ENCODE assay signal across 8 cellular contexts in the genomic region with DNA sequence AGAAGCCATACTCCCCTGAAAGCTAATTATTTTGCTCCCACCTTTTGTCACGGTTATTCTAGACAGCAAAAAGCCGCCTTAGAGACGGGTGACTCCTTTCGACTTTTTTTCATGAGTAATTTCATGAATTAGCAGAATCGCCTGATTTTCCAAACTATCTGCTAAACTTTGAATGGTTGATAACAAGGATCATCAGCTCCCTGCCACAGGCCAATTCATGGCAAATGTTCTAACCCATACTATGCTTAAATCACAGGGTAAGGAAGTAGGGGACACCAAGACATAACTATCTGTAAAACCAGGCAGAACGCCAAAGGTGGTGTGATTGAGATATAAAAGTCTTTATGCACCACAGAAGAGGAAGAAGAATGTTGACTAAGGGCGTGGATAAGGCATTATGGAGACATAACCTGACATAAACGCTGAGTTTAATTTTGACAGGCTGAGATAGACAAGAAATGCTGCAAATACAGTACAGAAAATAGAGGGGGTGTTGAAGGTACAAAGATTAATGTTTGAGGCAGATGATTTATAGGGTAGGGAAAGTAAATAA. TPM values are rescaled to one million over a fixed set of nuclear protein-coding genes. Genes with fewer than 3 reads are reported as not detected.
DNase-seq lines count a peak whose midpoint lies in the region; ATAC-seq and TF ChIP-seq lines count a peak whose summit lies in the region.

No MANE protein-coding gene starts in this region.

- WGBS in esophagus squamous epithelium, 2 donors = 10 to 15% methylated on average over 8 of the region's 8 CpGs
- 28 to 30% (median 29%) methylated on average over 8 of the region's 8 CpGs for WGBS in psoas muscle, 3 donors

- H3K27ac ChIP-seq in SK-N-MC (peak overlapping the region; percentile 27; the same call in 1 of the 2 replicates), esophagus squamous epithelium (peak overlapping the region; percentile 77 to 90 (median 82)), psoas muscle (no peak overlapping the region)

- peak overlapping the region; percentile 68 for H3K9ac ChIP-seq in SK-N-MC (ENCODE audit: insufficient read length)

- H3K27me3 ChIP-seq in esophagus squamous epithelium (no peaks in the 10 kb centered on the region), psoas muscle (ENCODE audit: insufficient read depth in 3 of 3, low read length in 2 of 3) (no peaks in the 10 kb centered on the region)

- H3K36me3 ChIP-seq in SK-N-MC (ENCODE audit: insufficient read depth, low read length) (no peaks in the 10 kb centered on the region), esophagus squamous epithelium (no peaks in the 10 kb centered on the region), psoas muscle (ENCODE audit: insufficient read depth in 1 of 2, low read depth in 1 of 2) (no peaks in the 10 kb centered on the region)

- TF ChIP-seq CTCF in GM13977 (IDR thresholded peaks at IDR 0.05; ENCODE audit: extremely low read depth, insufficient read depth, missing control alignments) (no peak), esophagus squamous epithelium (IDR thresholded peaks at IDR 0.05) (no peak), psoas muscle (IDR thresholded peaks at IDR 0.05) (no peak)

- in situ Hi-C loops in GM13977 (cut with MboI; ENCODE audit: low pct_unique_long_range_greater_than_20kb, low sequenced_read_pairs, unreplicated experiment) = no loop called here

- ATAC-seq in psoas muscle (no peak), GM18502 (IDR thresholded peaks at IDR 0.05; ENCODE audit: poor library complexity, unreplicated experiment) (no peak), HG02798 (IDR thresholded peaks at IDR 0.05; ENCODE audit: poor library complexity, unreplicated experiment) (no peak)

- no peak for TF ChIP-seq POLR2A in esophagus squamous epithelium (IDR thresholded peaks at IDR 0.05)

- no peaks in the 10 kb centered on the region for H3K9me3 ChIP-seq in SK-N-MC (ENCODE audit: low read depth, low read length)
- no peaks in the 10 kb centered on the region for H3K9me3 ChIP-seq in esophagus squamous epithelium
- no peaks in the 10 kb centered on the region for H3K9me3 ChIP-seq in psoas muscle

- peaks cover 0 to 30% (median 5%) of the 10 kb centered on the region in 3 donors for H3K4me1 ChIP-seq in esophagus squamous epithelium
- no peaks in the 10 kb centered on the region for H3K4me1 ChIP-seq in psoas muscle

- intact Hi-C loops in esophagus squamous epithelium (cut with DNase I) (no loop called here), psoas muscle (cut with DNase I) (no loop called here)

- H3K4me3 ChIP-seq in SK-N-MC = peak overlapping the region; percentile 93
- peak overlapping the region; percentile 82 to 94 (median 84) for H3K4me3 ChIP-seq in esophagus squamous epithelium
- peak overlapping the region; percentile 90 for H3K4me3 ChIP-seq in psoas muscle

- peak; percentile 14 for DNase-seq in A172 (ENCODE audit: low spot score)
- DNase-seq in GM13977 (ENCODE audit: low spot score) = peak; percentile 21
- DNase-seq in SK-N-MC (ENCODE audit: low read depth, low spot score) = no peak
- no peak for DNase-seq in esophagus squamous epithelium (lab: John Stamatoyannopoulos, UW)
- no peak for DNase-seq in psoas muscle
- DNase-seq in T-helper 9 cell = no peak

RNA-seq across cellular contexts. Expression of a gene that starts 0.9 kb away (rescaled TPM):
- total RNA-seq in A172 (2014; rRNA removed; shearing (Covaris generic)) = 19.7 and 23.4 TPM in 2 replicates
- total RNA-seq in esophagus squamous epithelium (10 to 100 TPM in 2 of 4 donors, 1 to 10 TPM in 2; 6.9 to 15.1 (median 11.7) TPM), psoas muscle (1 to 10 TPM; 1.9 to 3.3 (median 2.5) TPM)
- polyA plus RNA-seq in psoas muscle = 1 to 10 TPM; 2.9 to 8.0 (median 4.6) TPM

RNA-seq across cellular contexts. Expression of a gene that starts 57.8 kb away (rescaled TPM):
- not detected in 2 replicates for total RNA-seq in A172 (2014; rRNA removed; shearing (Covaris generic))
- total RNA-seq in esophagus squamous epithelium = under 1 TPM in 1 of 4 donors, not detected in 3; 0.38 TPM
- not detected for total RNA-seq in psoas muscle
- polyA plus RNA-seq in psoas muscle = under 1 TPM; 0.04 to 0.07 (median 0.06) TPM

Comparison
In these comparisons a context has a peak if more than half of its experiments do, and no peak if none do; other contexts are left out.
1. DNase-seq: peak in A172 (single experiment) and GM13977 (single experiment); none in SK-N-MC (single experiment), esophagus squamous epithelium (single experiment), psoas muscle (0 of 2) and T-helper 9 cell (single experiment).
2. Peak in every context shown above with its lines, with median percentiles within 50 percentile points of each other: H3K4me3 ChIP-seq.